8 cellular contexts compared by ENCODE assay signal in the genomic region with DNA sequence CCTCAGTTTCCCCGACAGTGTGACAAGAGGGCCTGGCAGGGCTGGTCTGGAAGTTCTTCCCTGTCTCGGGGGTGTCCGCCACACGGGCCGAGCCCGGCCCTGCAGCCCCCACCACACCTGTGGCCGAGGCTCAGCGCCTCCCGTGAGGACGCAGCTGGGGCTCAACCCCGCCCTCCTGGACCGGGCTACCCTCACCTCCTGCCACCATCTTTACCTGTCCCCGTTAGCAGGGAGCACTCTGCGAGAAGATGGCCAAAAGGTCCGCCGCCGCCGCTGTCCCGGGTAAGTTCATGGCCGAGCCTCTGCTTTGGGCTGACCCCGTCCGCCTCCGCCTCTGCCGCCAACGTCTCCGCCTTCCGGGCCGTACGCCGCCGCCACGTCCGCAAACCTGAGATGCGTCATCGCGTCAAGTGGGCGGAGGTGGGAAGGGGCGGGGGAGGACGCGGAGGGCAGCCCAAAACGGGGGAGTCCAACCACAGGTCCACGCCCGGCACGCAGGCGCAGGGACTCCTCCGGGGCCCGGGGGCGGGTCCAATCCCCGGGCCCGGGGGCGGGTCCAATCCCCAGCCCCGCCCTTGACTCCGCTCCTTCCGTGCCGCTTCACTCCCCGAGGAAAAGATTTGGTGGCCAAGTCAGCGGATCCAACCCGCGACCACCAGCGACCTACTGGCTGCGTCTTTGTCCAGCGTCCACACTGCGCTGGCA. TPM values are rescaled to one million over a fixed set of nuclear protein-coding genes. Genes with fewer than 3 reads are reported as not detected.
DNase-seq lines count a peak whose midpoint lies in the region; ATAC-seq and TF ChIP-seq lines count a peak whose summit lies in the region.

A gene (minus strand): TSS at position 351 of the 705 bp plus-strand sequence. CDS start 4,295 bp downstream, outside the sequence.

- intact Hi-C loops in colonic mucosa (cut with DNase I) (loop anchor here (5.0 kb wide), 1 partner anchor 57 kb away; a partner anchor contains a TSS), left colon (cut with DNase I, micrococcal nuclease) (loop anchor here in 1 of 2 donors (10.0 kb wide), 1 partner anchor 55 kb away; a partner anchor contains a TSS)

- peaks cover 18% of the 10 kb centered on the region for H3K4me1 ChIP-seq in colonic mucosa

- peak within 1 kb of the TSS; percentile 75 for H3K4me3 ChIP-seq in colonic mucosa

- H3K36me3 ChIP-seq in colonic mucosa, result no peaks in the 10 kb centered on the region

- H3K27ac ChIP-seq in colonic mucosa, result peak within 1 kb of the TSS; percentile 84

- no peaks in the 10 kb centered on the region for H3K27me3 ChIP-seq in colonic mucosa

- H3K9me3 ChIP-seq in colonic mucosa, result no peaks in the 10 kb centered on the region

- peak within 1 kb of the TSS; percentile 97 to 100 for H3K9ac ChIP-seq in colonic mucosa (ENCODE audit: low read depth in 2 of 2, low read length in 2 of 2)

- TF ChIP-seq CTCF in colonic mucosa (IDR thresholded peaks at IDR 0.05), result no peak

- DNase-seq in Ammon's horn (ENCODE audit: low spot score), result peak; percentile 98
- peak; percentile 64 for DNase-seq in NCI-H524 treated with DMSO at 0.1 percent for 48 hours (lab: John Stamatoyannopoulos, UW)
- DNase-seq in activated CD4-positive, alpha-beta T cell treated with anti-CD3 and anti-CD28 coated beads for 48 hours, result peak; percentile 94
- peak; percentile 98 for DNase-seq in colonic mucosa
- peak; percentile 98 for DNase-seq in left colon
- peak; percentile 94 for DNase-seq in stimulated activated CD4-positive, alpha-beta T cell treated with anti-CD3 and anti-CD28 coated beads, Interleukin-1b, Interleukin-23, amount 100 ng/mL, for 48 hours

- ATAC-seq in HG03439 (IDR thresholded peaks at IDR 0.05; ENCODE audit: unreplicated experiment), result peak; percentile 93
- ATAC-seq in left colon, result peak; percentile 96

- peak; percentile 81 for TF ChIP-seq POLR2A in GM19193 (IDR thresholded peaks at IDR 0.05; ENCODE audit: extremely low read depth, insufficient read depth, insufficient read length)

RNA-seq across cellular contexts. Expression of the gene that starts here (rescaled TPM):
- total RNA-seq in colonic mucosa, result 10 to 100 TPM; 20.4 to 32.0 TPM
- 10 to 100 TPM; 20.5 to 23.8 TPM for total RNA-seq in left colon

Comparison
In these comparisons a context has a peak if more than half of its experiments do, and no peak if none do; other contexts are left out.
1. Peak in every context shown above with its lines: DNase-seq, ATAC-seq, H3K4me3 ChIP-seq and H3K27ac ChIP-seq.